ENCODE assay signal across 19 cellular contexts in genomic region chr3:158737987-158738615, GRCh38. TPM values are rescaled to one million over a fixed set of nuclear protein-coding genes. Genes with fewer than 3 reads are reported as not detected.
"Had no signal": no experiment of that assay in that cellular context is flagged by ENCODE, and none has a peak within 500 bp of the region (broad histone marks: within the 10 kb centered on the region; RNA-seq: fewer than 3 reads in every experiment).

No MANE protein-coding gene starts in this region.

- H3K9me3 ChIP-seq: ovary had no signal

- H3K27me3 ChIP-seq: neural progenitor cell, ovary, suprapubic skin had no signal

- FAIRE-seq: keratinocyte had no signal

- ATAC-seq: left lobe of liver, sciatic nerve had no signal

- H3K4me1 ChIP-seq: neural progenitor cell, suprapubic skin had no signal

- H3K4me3 ChIP-seq: neural progenitor cell, ovary, suprapubic skin had no signal

- H3K27ac ChIP-seq: neural progenitor cell, ovary, suprapubic skin, VCaP had no signal

- H3K36me3 ChIP-seq: neural progenitor cell, ovary, suprapubic skin had no signal

- DNase-seq: activated CD4-positive, alpha-beta memory T cell treated with anti-CD3 and anti-CD28 coated beads, Interleukin-2, amount 10 ng/mL, durations not matched to agents 7 days and 5 days; activated CD4-positive, alpha-beta T cell treated with anti-CD3 and anti-CD28 coated beads for 4 hours; activated effector memory CD4-positive, alpha-beta T cell treated with Interleukin-2 at 50 U/mL for 16 hours; activated T-cell treated with anti-CD3 and anti-CD28 coated beads, Interleukin-2, amount 50 U/mL, for 24 hours; caudate nucleus; cortex of kidney; effector memory CD4-positive, alpha-beta T cell; mammary epithelial cell; naive B cell; ovary; SW 1271; trophoblast cell had no signal

RNA-seq across cellular contexts. Expression of gene RARRES1, which starts 5.8 kb away (rescaled TPM):
- total RNA-seq: activated CD4-positive, alpha-beta memory T cell treated with anti-CD3 and anti-CD28 coated beads, Interleukin-2, amount 10 ng/mL, durations not matched to agents 7 days and 5 days; mononuclear cell had no signal
